Comparison of ENCODE assay signal across 21 cellular contexts in the genomic region with DNA sequence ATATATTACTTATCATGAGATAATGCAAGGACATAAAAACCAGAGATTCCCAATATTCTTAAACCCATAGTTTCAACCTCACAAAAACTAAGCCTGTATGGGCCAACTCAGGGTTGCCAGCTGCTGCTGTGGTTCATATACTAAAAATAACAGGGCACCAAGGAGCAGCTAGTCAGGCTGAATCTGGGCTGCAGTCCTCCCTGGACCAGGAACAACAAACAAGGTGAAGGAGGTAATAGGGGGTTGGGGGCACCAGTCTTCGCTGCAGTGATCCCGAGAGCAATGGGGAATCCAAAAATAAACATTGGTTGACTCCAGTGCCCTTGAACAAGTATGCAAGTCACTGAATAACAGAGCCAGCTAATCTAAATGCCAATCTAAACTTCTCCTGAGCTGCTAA.
"Had no signal": no experiment of that assay in that cellular context is flagged by ENCODE, and none has a peak within 500 bp of the region (broad histone marks: within the 10 kb centered on the region; RNA-seq: fewer than 3 reads in every experiment).

No MANE protein-coding gene starts in this region.

- H3K9me3 ChIP-seq: gastroesophageal sphincter, right lobe of liver, testis, vagina had no signal

- H3K4me3 ChIP-seq: gastroesophageal sphincter, right lobe of liver, skin epidermis, testis, vagina had no signal

- DNase-seq: activated CD4-positive, alpha-beta T cell treated with anti-CD3 and anti-CD28 coated beads for 36 hours; activated CD4-positive, CD25-positive, alpha-beta regulatory T cell; activated effector memory CD4-positive, alpha-beta T cell treated with Interleukin-2 at 50 U/mL for 16 hours; activated naive CD4-positive, alpha-beta T cell treated with Interleukin-2 at 50 U/mL for 16 hours; activated T-cell treated with anti-CD3 and anti-CD28 coated beads for 4 hours; anterior cingulate cortex; caudate nucleus; hypothalamus; immature natural killer cell; midbrain; posterior cingulate gyrus; right lobe of liver; stimulated activated CD4-positive, alpha-beta T cell treated with anti-CD3 and anti-CD28 coated beads, Interleukin-12 subunit alpha, Interleukin-12 subunit beta, amount 100 ng/mL, for 4 hours; stimulated activated CD4-positive, alpha-beta T cell treated with anti-CD3 and anti-CD28 coated beads, Interleukin-4, amount 100 ng/mL, for 1 hour; stimulated activated naive CD8-positive, alpha-beta T cell treated with anti-CD3 and anti-CD28 coated beads, Interleukin-15, Interleukin-2, amounts not matched to agents 100 U/mL and 50 U/mL, for 24 hours; testis had no signal

- H3K27ac ChIP-seq: gastroesophageal sphincter, right lobe of liver, skin epidermis, testis, vagina had no signal

- H3K36me3 ChIP-seq: gastroesophageal sphincter, right lobe of liver, vagina had no signal

- ATAC-seq: activated CD4-positive, alpha-beta T cell treated with anti-CD3 and anti-CD28 coated beads for 36 hours; gastroesophageal sphincter; natural killer cell treated with Interleukin-12 subunit alpha and Interleukin-12 subunit beta and Interleukin-15 and Interleukin-18, amount 100 ng/mL, for 72 hours; right lobe of liver; stimulated activated naive CD8-positive, alpha-beta T cell treated with anti-CD3 and anti-CD28 coated beads, Interleukin-15, Interleukin-2, amounts not matched to agents 100 U/mL and 50 U/mL, for 24 hours had no signal

- H3K27me3 ChIP-seq: gastroesophageal sphincter, right lobe of liver, testis, vagina had no signal

- H3K4me1 ChIP-seq: right lobe of liver, testis, vagina had no signal

- FAIRE-seq: endothelial cell of umbilical vein had no signal
